In the genomic region with DNA sequence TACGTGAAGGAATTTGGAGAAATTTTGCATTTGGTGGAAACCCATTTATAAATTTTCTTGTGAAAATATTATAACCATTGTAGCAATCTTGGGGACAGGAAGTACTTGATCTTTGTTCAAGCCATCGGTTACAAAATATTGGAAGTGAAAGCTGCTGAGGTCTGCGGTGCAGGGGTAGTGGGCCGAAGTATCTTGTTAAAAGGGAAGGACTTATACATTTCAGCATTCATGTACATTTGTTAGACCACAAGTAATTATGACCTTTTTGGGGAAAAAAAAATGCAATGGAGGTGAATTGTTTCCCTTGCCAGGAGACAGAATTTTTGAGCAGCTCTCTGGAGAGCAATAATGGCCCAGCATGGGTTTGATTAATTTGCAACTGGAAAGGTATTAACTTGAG, we compare ENCODE assay signal across 8 cellular contexts.
A peak's percentile ranks its signal among the peaks of the same experiment; 100 is the strongest.
DNase-seq lines count a peak whose midpoint lies in the region; ATAC-seq and TF ChIP-seq lines count a peak whose summit lies in the region.

No MANE protein-coding gene starts in this region.

- no peak for TF ChIP-seq CTCF in A673 (conservative IDR thresholded peaks at IDR 0.05; ENCODE audit: low read depth, low read length)

- BruUV-seq in A673 (replicated peaks; lab: Mats Ljungman, UMichigan) = no TSS peak

- ATAC-seq in GM18499 (IDR thresholded peaks at IDR 0.05; ENCODE audit: insufficient read depth, unreplicated experiment) = peak; percentile 97
- peak; percentile 99 for ATAC-seq in GM21367 (IDR thresholded peaks at IDR 0.05; ENCODE audit: unreplicated experiment)
- peak; percentile 97 for ATAC-seq in HG03108 (IDR thresholded peaks at IDR 0.05; ENCODE audit: unreplicated experiment)

- H3K36me3 ChIP-seq in A673 (ENCODE audit: insufficient read depth, low read length, poor library complexity, severe bottlenecking) = no peaks in the 10 kb centered on the region

- no peaks in the 10 kb centered on the region for H3K27me3 ChIP-seq in A673 (replicated peaks; ENCODE audit: insufficient read depth, low read depth, low read length, poor library complexity)

- H3K4me3 ChIP-seq in A673 (ENCODE audit: low read depth, low read length, poor library complexity, severe bottlenecking) = no peak overlapping the region

- POLR2A ChIA-PET in A673 (lab: Charles Lee; ENCODE audit: low non-redundant PET) = no interaction called here

- H3K9me3 ChIP-seq in A673 (ENCODE audit: low read depth, low read length, poor library complexity, severe bottlenecking) = no peaks in the 10 kb centered on the region

- H3K27ac ChIP-seq in A673 (ENCODE audit: low read depth, low read length, poor library complexity, severe bottlenecking) = no peak overlapping the region

- DNase-seq in SKM-1 (lab: John Stamatoyannopoulos, UW; ENCODE audit: unreplicated experiment) (peak; percentile 59), LoVo (ENCODE audit: low spot score) (no peak), COLO668 (lab: John Stamatoyannopoulos, UW; ENCODE audit: unreplicated experiment) (no peak), A673 (ENCODE audit: low spot score) (no peak)
- no peak for DNase-seq in stimulated activated CD4-positive, alpha-beta T cell treated with anti-CD3 and anti-CD28 coated beads, Interleukin-4, amount 100 ng/mL, for 4 hours

- intact Hi-C loops in A673 (cut with micrococcal nuclease; ENCODE audit: unreplicated experiment) = no loop called here

- CTCF ChIA-PET in A673 (lab: Charles Lee) = no interaction called here

- H3K4me1 ChIP-seq in A673 (ENCODE audit: insufficient read depth, low read length, poor library complexity, severe bottlenecking) = no peaks in the 10 kb centered on the region
